1 cellular context compared by ENCODE assay signal in genomic region chr3:53844262-53845102, GRCh38.
TF ChIP-seq lines count a peak whose summit lies in the region.

No MANE protein-coding gene starts in this region.

TF ChIP-seq in HepG2, 621 proteins besides CTCF, POLR2A, EP300 and RAD21 (continued from another document):
- TF ChIP-seq REST (IDR thresholded peaks at IDR 0.05; ENCODE audit: borderline replicate concordance in 1 of 2, low read depth in 1 of 2, low read length in 2 of 2), result no peak; a peak in 2 of 4 replicates
- TF ChIP-seq ZNF503 (CRISPR knock-in tag; IDR thresholded peaks at IDR 0.05), result peak; percentile 40; the same call in 1 of the 2 replicates
- TF ChIP-seq ZNF766 (CRISPR knock-in tag; IDR thresholded peaks at IDR 0.05; ENCODE audit: borderline replicate concordance), result no peak; the same call in 1 of the 2 replicates
- TF ChIP-seq ZNF761 (CRISPR knock-in tag; conservative IDR thresholded peaks at IDR 0.05), result no peak
- TF ChIP-seq ZSCAN22 (CRISPR knock-in tag; IDR thresholded peaks at IDR 0.05), result no peak
- peak; percentile 8; the same call in 1 of the 2 replicates for TF ChIP-seq TBX2 (CRISPR knock-in tag; IDR thresholded peaks at IDR 0.05; ENCODE audit: borderline replicate concordance)
- no peak for TF ChIP-seq ZBTB33 (CRISPR knock-in tag; IDR thresholded peaks at IDR 0.05)
- peak; percentile 43 for TF ChIP-seq ZFP91 (CRISPR knock-in tag; IDR thresholded peaks at IDR 0.05; ENCODE audit: borderline replicate concordance)
- no peak for TF ChIP-seq EZH2 (conservative IDR thresholded peaks at IDR 0.05; ENCODE audit: low read depth, low read length)
- TF ChIP-seq HNRNPL (IDR thresholded peaks at IDR 0.05; ENCODE audit: low read depth, low read length), result no peak
- TF ChIP-seq NFATC3 (CRISPR knock-in tag; IDR thresholded peaks at IDR 0.05), result no peak
- peak; percentile 63; the same call in 1 of the 2 replicates for TF ChIP-seq GLI4 (CRISPR knock-in tag; IDR thresholded peaks at IDR 0.05; ENCODE audit: borderline replicate concordance)
- TF ChIP-seq ZNF572 (CRISPR knock-in tag; IDR thresholded peaks at IDR 0.05), result no peak
- peak; percentile 91; the same call in 1 of the 2 replicates for TF ChIP-seq ZSCAN21 (CRISPR knock-in tag; IDR thresholded peaks at IDR 0.05; ENCODE audit: borderline replicate concordance)
- TF ChIP-seq SOX13 (IDR thresholded peaks at IDR 0.05), result no peak
- peak in 1 of 2 experiments; percentile 81; a peak in 2 of 4 replicates for TF ChIP-seq SOX13 (CRISPR knock-in tag; conservative IDR thresholded peaks at IDR 0.05 in 1 of 2, IDR thresholded peaks at IDR 0.05 in 1 of 2)
- peak; percentile 73; the same call in 1 of the 2 replicates for TF ChIP-seq ZNF317 (CRISPR knock-in tag; IDR thresholded peaks at IDR 0.05)
- no peak for TF ChIP-seq E2F5 (CRISPR knock-in tag; conservative IDR thresholded peaks at IDR 0.05)
- no peak for TF ChIP-seq ZNF501 (CRISPR knock-in tag; IDR thresholded peaks at IDR 0.05)
- TF ChIP-seq ZNF737 (CRISPR knock-in tag; IDR thresholded peaks at IDR 0.05; ENCODE audit: borderline replicate concordance), result peak; percentile 26; the same call in 1 of the 2 replicates
- TF ChIP-seq IKZF1 (IDR thresholded peaks at IDR 0.05), result no peak
- TF ChIP-seq SALL1 (CRISPR knock-in tag; IDR thresholded peaks at IDR 0.05), result peak; percentile 83
- no peak for TF ChIP-seq KLF9 (CRISPR knock-in tag; IDR thresholded peaks at IDR 0.05; ENCODE audit: low read depth)
- no peak; the same call in 1 of the 2 replicates for TF ChIP-seq ZNF232 (CRISPR knock-in tag; IDR thresholded peaks at IDR 0.05; ENCODE audit: borderline replicate concordance)
- no peak for TF ChIP-seq ZNF576 (CRISPR knock-in tag; IDR thresholded peaks at IDR 0.05)
- TF ChIP-seq FOSL1 (CRISPR knock-in tag; IDR thresholded peaks at IDR 0.05; ENCODE audit: borderline replicate concordance), result no peak
- TF ChIP-seq PRDM4 (CRISPR knock-in tag; IDR thresholded peaks at IDR 0.05; ENCODE audit: borderline replicate concordance), result no peak
- no peak for TF ChIP-seq ZBTB4 (CRISPR knock-in tag; IDR thresholded peaks at IDR 0.05; ENCODE audit: borderline replicate concordance)
- TF ChIP-seq ZNF337 (CRISPR knock-in tag; IDR thresholded peaks at IDR 0.05; ENCODE audit: borderline replicate concordance, low read depth), result no peak
- no peak for TF ChIP-seq SNRNP70 (IDR thresholded peaks at IDR 0.05; ENCODE audit: low read depth, low read length)
- peak; percentile 21; the same call in 1 of the 2 replicates for TF ChIP-seq ZNF296 (CRISPR knock-in tag; conservative IDR thresholded peaks at IDR 0.05)
- TF ChIP-seq CEBPG (CRISPR knock-in tag; IDR thresholded peaks at IDR 0.05), result peak; percentile 28; the same call in 1 of the 2 replicates
- TF ChIP-seq MXD1 (CRISPR knock-in tag; IDR thresholded peaks at IDR 0.05), result no peak
